ENCODE assay signal across 12 cellular contexts in the genomic region with DNA sequence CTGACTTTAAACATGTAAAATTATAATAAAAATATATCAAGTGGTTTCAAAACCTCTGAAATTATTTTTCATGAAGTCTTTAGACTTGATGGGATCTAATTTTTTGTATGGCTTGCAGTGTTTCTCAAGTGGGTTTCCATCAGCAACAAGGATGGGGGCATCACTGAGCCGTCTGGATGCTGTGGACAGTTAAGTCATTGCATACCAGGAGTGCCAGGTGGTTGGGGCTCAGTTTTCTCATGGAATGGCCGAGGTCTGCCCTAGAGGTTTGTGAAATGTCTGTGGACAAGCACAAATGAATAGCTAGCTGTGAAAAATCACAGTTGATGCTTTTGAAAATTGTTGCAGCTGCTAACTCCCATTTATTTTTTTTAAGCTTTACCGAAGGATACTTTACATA. TPM values are rescaled to one million over a fixed set of nuclear protein-coding genes. Genes with fewer than 3 reads are reported as not detected.
DNase-seq lines count a peak whose midpoint lies in the region; ATAC-seq lines count a peak whose summit lies in the region.
"Had no signal": no experiment of that assay in that cellular context is flagged by ENCODE, and none has a peak within 500 bp of the region (broad histone marks: within the 10 kb centered on the region; RNA-seq: fewer than 3 reads in every experiment).

No MANE protein-coding gene starts in this region.

- no peak overlapping the region for H4K12ac ChIP-seq in trophoblast cell (ENCODE audit: low read depth, low read length)

- H3K36me3 ChIP-seq in trophoblast cell (ENCODE audit: control insufficient read depth in 1 of 2, insufficient read depth in 2 of 2, low read length in 2 of 2), result no peaks in the 10 kb centered on the region
- H3K36me3 ChIP-seq: Peyer's patch, stomach had no signal

- H3K4me1 ChIP-seq in trophoblast cell (ENCODE audit: control insufficient read depth in 1 of 2, insufficient read depth in 2 of 2, low read length in 2 of 2), result peaks cover 3 to 7% of the 10 kb centered on the region in 2 experiments

- no peak overlapping the region for H2AFZ ChIP-seq in trophoblast cell (ENCODE audit: insufficient read depth, low read length, poor library complexity)

- H3K79me2 ChIP-seq in trophoblast cell (ENCODE audit: control insufficient read depth, insufficient read depth, low read length, poor library complexity), result no peaks in the 10 kb centered on the region

- DNase-seq in EH (ENCODE audit: low read depth), result peak; percentile 43
- peak; percentile 25 for DNase-seq in M059J (ENCODE audit: low read depth)
- DNase-seq in cerebellar cortex (ENCODE audit: low spot score), result peak; percentile 40
- peak; percentile 55 to 65 for DNase-seq in trophoblast cell
- no peak for DNase-seq in NCI-H1694 (lab: John Stamatoyannopoulos, UW)
- DNase-seq: activated naive CD4-positive, alpha-beta T cell treated with anti-CD3 and anti-CD28 coated beads for 36 hours; MM.1S; Peyer's patch; stomach; T-helper 9 cell had no signal

- H4K91ac ChIP-seq in trophoblast cell (ENCODE audit: low read depth, low read length), result no peak overlapping the region

- no peak overlapping the region for H3K4me2 ChIP-seq in trophoblast cell (ENCODE audit: low read length)

- peaks cover 2% of the 10 kb centered on the region for H3K9me3 ChIP-seq in trophoblast cell (ENCODE audit: insufficient read depth, low read depth, low read length)
- H3K9me3 ChIP-seq: Peyer's patch, stomach had no signal

- H2BK12ac ChIP-seq in trophoblast cell (ENCODE audit: low read length), result no peak overlapping the region

- H3K4me3 ChIP-seq in trophoblast cell (ENCODE audit: low read depth, low read length), result no peak overlapping the region
- H3K4me3 ChIP-seq: Peyer's patch had no signal

- H2AK5ac ChIP-seq in trophoblast cell (ENCODE audit: low read length), result no peak overlapping the region

- peaks cover 6% of the 10 kb centered on the region for H3K79me1 ChIP-seq in trophoblast cell (ENCODE audit: low read length)

- H3K27ac ChIP-seq in trophoblast cell (ENCODE audit: low read depth, low read length), result no peak overlapping the region
- H3K27ac ChIP-seq: Peyer's patch, stomach had no signal

- no peak overlapping the region for H4K8ac ChIP-seq in trophoblast cell (ENCODE audit: low read depth, low read length)

- ATAC-seq in GM18861 (IDR thresholded peaks at IDR 0.05; ENCODE audit: unreplicated experiment), result no peak
- no peak for ATAC-seq in GM18520 (IDR thresholded peaks at IDR 0.05; ENCODE audit: unreplicated experiment)

- H3K27me3 ChIP-seq in trophoblast cell (ENCODE audit: insufficient read depth, low read length), result no peaks in the 10 kb centered on the region
- H3K27me3 ChIP-seq: Peyer's patch had no signal

- no peak overlapping the region for H3K9ac ChIP-seq in trophoblast cell (ENCODE audit: low read length)

- no peak overlapping the region for H3K4ac ChIP-seq in trophoblast cell (ENCODE audit: low read depth, low read length)

- no peak overlapping the region for H2BK120ac ChIP-seq in trophoblast cell (ENCODE audit: insufficient read depth, low read length, poor library complexity)

- no peak overlapping the region for H3K14ac ChIP-seq in trophoblast cell (ENCODE audit: low read length)

- H3K18ac ChIP-seq in trophoblast cell (ENCODE audit: low read length), result no peak overlapping the region

- H3K23ac ChIP-seq in trophoblast cell (ENCODE audit: low read length), result no peak overlapping the region

- H2BK5ac ChIP-seq in trophoblast cell (ENCODE audit: low read depth, low read length, poor library complexity), result no peak overlapping the region

- WGBS in trophoblast cell (ENCODE audit: extremely low coverage, insufficient coverage, insufficient read length), result no CpG with 5 or more reads among the region's 3 CpGs

RNA-seq across cellular contexts. Expression of a gene that starts 1.7 kb away (rescaled TPM):
- total RNA-seq in M059J (2014; rRNA removed; shearing (Covaris generic)), result 0.91 and 3.1 TPM in 2 replicates
- 0.59 and 0.82 TPM in 2 replicates for polyA plus RNA-seq in trophoblast cell (2013)

RNA-seq across cellular contexts. Expression of a gene that starts 32.4 kb away (rescaled TPM):
- total RNA-seq in M059J (2014; rRNA removed; shearing (Covaris generic)), result 32.9 and 48.9 TPM in 2 replicates
- polyA plus RNA-seq in trophoblast cell (2013), result 25.2 and 26.2 TPM in 2 replicates
